ENCODE assay signal across 33 cellular contexts in the genomic region with DNA sequence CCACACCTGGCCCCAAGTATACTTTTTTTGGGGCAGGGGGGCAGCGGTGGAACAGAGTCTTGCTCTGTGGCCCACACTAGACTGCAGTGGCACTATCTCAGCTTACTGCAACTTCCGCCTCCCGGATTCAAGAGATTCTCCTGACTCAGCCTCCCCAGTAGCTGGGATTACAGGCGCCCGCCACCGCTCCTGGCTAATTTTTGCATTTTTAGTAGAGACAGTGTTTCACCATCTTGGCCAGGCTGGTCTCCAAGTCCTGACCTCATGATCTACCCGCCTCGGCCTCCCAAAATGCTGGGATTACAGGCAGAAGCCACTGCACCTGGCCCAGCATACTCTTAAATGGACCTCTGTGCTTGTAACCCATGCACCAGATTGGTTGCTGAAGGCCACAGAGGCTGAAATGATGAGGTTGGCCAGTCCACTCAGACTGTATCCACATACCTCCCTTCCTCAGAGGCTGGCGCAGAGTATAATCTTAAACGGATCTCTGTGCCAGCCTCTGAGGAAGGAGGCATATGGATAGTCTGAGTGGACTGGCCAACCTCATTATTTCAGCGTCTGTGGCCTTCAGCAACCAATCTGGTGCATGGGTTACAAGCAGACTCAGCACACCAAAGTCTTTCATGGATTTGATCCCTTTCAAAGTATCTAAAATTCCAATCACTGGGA. TPM values are rescaled to one million over a fixed set of nuclear protein-coding genes. Genes with fewer than 3 reads are reported as not detected.
"Had no signal": no experiment of that assay in that cellular context is flagged by ENCODE, and none has a peak within 500 bp of the region (broad histone marks: within the 10 kb centered on the region; RNA-seq: fewer than 3 reads in every experiment).

No MANE protein-coding gene starts in this region.

- H3K27me3 ChIP-seq: brain microvascular endothelial cell, esophagus muscularis mucosa, foreskin keratinocyte, gastrocnemius medialis had no signal

- H3K27ac Mint-ChIP-seq: activated B cell treated with CpG ODN at 0.5 μM for 24 hours; activated CD8-positive, alpha-beta T cell treated with anti-CD3 and anti-CD28 coated beads for 36 hours; activated naive CD8-positive, alpha-beta T cell; activated T-helper 17 cell treated with anti-CD3 and anti-CD28 coated beads, Interleukin-2, amount 50 U/mL, for 72 hours; effector memory CD8-positive, alpha-beta T cell; T-helper 17 cell; T-helper 2 cell treated with Interferon-gamma antibody and Interleukin-4, amounts not matched to agents 5 μg/mL and 100 μg/mL, for 36 hours had no signal

- H3K9me3 ChIP-seq: esophagus muscularis mucosa, gastrocnemius medialis had no signal

- H3K4me3 Mint-ChIP-seq: activated B cell treated with CpG ODN at 0.5 μM for 24 hours; activated CD8-positive, alpha-beta T cell treated with anti-CD3 and anti-CD28 coated beads for 36 hours; activated naive CD8-positive, alpha-beta T cell; activated T-cell treated with anti-CD3 and anti-CD28 coated beads, Interleukin-2, amount 50 U/mL, for 4 hours; activated T-helper 17 cell treated with anti-CD3 and anti-CD28 coated beads, Interleukin-2, amount 50 U/mL, for 72 hours; effector memory CD8-positive, alpha-beta T cell; T-helper 17 cell; T-helper 2 cell treated with Interferon-gamma antibody and Interleukin-4, amounts not matched to agents 5 μg/mL and 100 μg/mL, for 36 hours had no signal

- H3K4me1 Mint-ChIP-seq: activated B cell treated with CpG ODN at 0.5 μM for 24 hours; activated T-helper 17 cell treated with anti-CD3 and anti-CD28 coated beads, Interleukin-2, amount 50 U/mL, for 72 hours; T-helper 17 cell had no signal

- H3K4me3 ChIP-seq: esophagus muscularis mucosa, gastrocnemius medialis had no signal

- ATAC-seq: activated CD4-positive, CD25-positive, alpha-beta regulatory T cell treated with anti-CD3 and anti-CD28 coated beads, Interleukin-2, amount 50 U/mL, for 24 hours; activated CD8-positive, alpha-beta T cell treated with anti-CD3 and anti-CD28 coated beads for 36 hours; activated T-cell treated with anti-CD3 and anti-CD28 coated beads, Interleukin-2, amount 50 U/mL, for 4 hours; activated T-helper 17 cell treated with anti-CD3 and anti-CD28 coated beads, Interleukin-2, amount 50 U/mL, for 72 hours; effector memory CD8-positive, alpha-beta T cell; foreskin keratinocyte; gastrocnemius medialis; T-helper 17 cell had no signal

- H3K9me3 Mint-ChIP-seq: activated B cell treated with CpG ODN at 0.5 μM for 24 hours; activated T-cell treated with anti-CD3 and anti-CD28 coated beads, Interleukin-2, amount 50 U/mL, for 4 hours had no signal

- H3K27ac ChIP-seq: brain microvascular endothelial cell, esophagus muscularis mucosa, foreskin keratinocyte, gastrocnemius medialis, WERI-Rb-1 had no signal

- H3K36me3 Mint-ChIP-seq: activated naive CD8-positive, alpha-beta T cell had no signal

- DNase-seq: activated B cell treated with CpG ODN at 0.5 μM for 24 hours; activated CD4-positive, alpha-beta T cell treated with anti-CD3 and anti-CD28 coated beads for 48 hours; activated CD4-positive, alpha-beta T cell treated with anti-CD3 and anti-CD28 coated beads, Interleukin-2, amount 50 U/mL, for 1 hour; activated CD4-positive, alpha-beta T cell treated with anti-CD3 and anti-CD28 coated beads, Interleukin-2, amount 50 U/mL, for 48 hours; activated CD8-positive, alpha-beta memory T cell treated with anti-CD3 and anti-CD28 coated beads for 24 hours; activated CD8-positive, alpha-beta T cell treated with anti-CD3 and anti-CD28 coated beads for 36 hours; activated effector memory CD4-positive, alpha-beta T cell treated with Interleukin-2 at 50 U/mL for 16 hours; activated gamma-delta T cell treated with Interleukin-2 at 50 U/mL for 16 hours; activated naive CD4-positive, alpha-beta T cell treated with anti-CD3 and anti-CD28 coated beads, Interleukin-2, amount 50 U/mL, for 16 hours; activated naive CD4-positive, alpha-beta T cell treated with Interleukin-2 at 50 U/mL for 16 hours; activated T-cell treated with anti-CD3 and anti-CD28 coated beads, Interleukin-2, amount 50 U/mL, for 4 hours; amniotic stem cell; anterior cingulate cortex; brain microvascular endothelial cell; cortex of kidney; dermis blood vessel endothelial cell; effector CD4-positive, alpha-beta T cell; effector memory CD8-positive, alpha-beta T cell; erythroblast; foreskin keratinocyte; gastrocnemius medialis; T-helper 1 cell; T-helper 17 cell; T1000; WERI-Rb-1 had no signal

- H3K27me3 Mint-ChIP-seq: activated T-helper 17 cell treated with anti-CD3 and anti-CD28 coated beads, Interleukin-2, amount 50 U/mL, for 72 hours; effector memory CD8-positive, alpha-beta T cell; T-helper 17 cell had no signal

- H3K36me3 ChIP-seq: brain microvascular endothelial cell, esophagus muscularis mucosa, gastrocnemius medialis, WERI-Rb-1 had no signal

- H3K4me1 ChIP-seq: esophagus muscularis mucosa, gastrocnemius medialis had no signal

RNA-seq across cellular contexts. Expression of gene CALN1, which starts 3.0 kb away (rescaled TPM):
- total RNA-seq: activated B cell treated with CpG ODN at 0.5 μM for 24 hours; activated T-helper 17 cell treated with anti-CD3 and anti-CD28 coated beads, Interleukin-2, amount 50 U/mL, for 72 hours; astrocyte; bronchial epithelial cell; chondrocyte; foreskin keratinocyte; gastrocnemius medialis; T-helper 17 cell had no signal
